In genomic region chr1:156096640-156097391, GRCh38 we compare ENCODE assay signal across 8 cellular contexts. TPM values are rescaled to one million over a fixed set of nuclear protein-coding genes. Genes with fewer than 3 reads are reported as not detected.
DNase-seq lines count a peak whose midpoint lies in the region; ATAC-seq and TF ChIP-seq lines count a peak whose summit lies in the region.

No MANE protein-coding gene starts in this region.

- H3K4me2 ChIP-seq in OCI-LY3 (ENCODE audit: low read length) = peak overlapping the region; percentile 92

- H3K4me3 ChIP-seq in OCI-LY3 (ENCODE audit: low read length) = peak overlapping the region; percentile 65

- peak; percentile 62 for ATAC-seq in GM21390 (IDR thresholded peaks at IDR 0.05; ENCODE audit: unreplicated experiment)

- H3K36me3 ChIP-seq in OCI-LY3 (replicated peaks; ENCODE audit: low read depth, low read length) = no peaks in the 10 kb centered on the region

- peaks cover 6% of the 10 kb centered on the region for H4K20me1 ChIP-seq in OCI-LY3 (ENCODE audit: insufficient read depth, low read length)

- peak; percentile 99 for TF ChIP-seq CTCF in OCI-LY3 (IDR thresholded peaks at IDR 0.05; ENCODE audit: low read depth, low read length)

- DNase-seq in COR-L47 (lab: John Stamatoyannopoulos, UW) = peak; percentile 62
- peak in 71 of 76 experiments; percentile 15 to 88 (median 72) for DNase-seq in HUDEP-2 (lab: John Stamatoyannopoulos, UW; ENCODE audit: unreplicated experiment in 76 of 76)
- DNase-seq in activated T-cell treated with anti-CD3 and anti-CD28 coated beads for 48 hours (ENCODE audit: low read depth) = peak; percentile 91
- DNase-seq in epithelial cell of prostate (ENCODE audit: low read depth, low spot score) = no peak
- DNase-seq in myocyte (ENCODE audit: low read depth) = peak; percentile 84
- DNase-seq in stimulated activated CD8-positive, alpha-beta memory T cell treated with anti-CD3 and anti-CD28 coated beads, Interleukin-7, amount 100 ng/mL, for 48 hours (ENCODE audit: extremely low read depth in 1 of 2, low read depth in 1 of 2) = peak; percentile 79 to 95

- H3K27ac ChIP-seq in OCI-LY3 (ENCODE audit: low read length) = peak overlapping the region; percentile 77
- H3K27ac ChIP-seq in epithelial cell of prostate = peak overlapping the region; percentile 64

- no peak overlapping the region for H2AFZ ChIP-seq in OCI-LY3 (ENCODE audit: low read depth, low read length)

- no peaks in the 10 kb centered on the region for H3K79me2 ChIP-seq in OCI-LY3 (ENCODE audit: low read length)

- H3K4me1 ChIP-seq in OCI-LY3 (ENCODE audit: low read length) = peaks cover 32% of the 10 kb centered on the region

- peak overlapping the region; percentile 47; the same call in 1 of the 2 replicates for H3K9ac ChIP-seq in OCI-LY3 (ENCODE audit: low read length)

- H3K27me3 ChIP-seq in OCI-LY3 (ENCODE audit: low read depth, low read length) = peaks cover 28% of the 10 kb centered on the region

- no peaks in the 10 kb centered on the region for H3K9me3 ChIP-seq in OCI-LY3 (ENCODE audit: insufficient read depth, low read length)

RNA-seq across cellular contexts. Expression of gene MEX3A, which starts 14.6 kb away (rescaled TPM):
- total RNA-seq in myocyte = 3.2 and 4.5 TPM in 2 replicates
- 6.5 TPM for polyA plus RNA-seq in myocyte (2012)

RNA-seq across cellular contexts. Expression of gene LMNA, which starts 17.7 kb away (rescaled TPM):
- total RNA-seq in myocyte = 1,328 and 1,573 TPM in 2 replicates
- 603 TPM for polyA plus RNA-seq in myocyte (2012)

RNA-seq across cellular contexts. Expression of gene RAB25, which starts 35.9 kb away (rescaled TPM):
- not detected in 2 replicates for total RNA-seq in myocyte
- not detected for polyA plus RNA-seq in myocyte (2012)

RNA-seq across cellular contexts. Expression of gene LAMTOR2, which starts 42.2 kb away (rescaled TPM):
- total RNA-seq in myocyte = 40.1 and 51.4 TPM in 2 replicates
- polyA plus RNA-seq in myocyte (2012) = 144 TPM

RNA-seq across cellular contexts. Expression of gene UBQLN4, which starts 43.2 kb away (rescaled TPM):
- 65.3 and 69.7 TPM in 2 replicates for total RNA-seq in myocyte
- 39.7 TPM for polyA plus RNA-seq in myocyte (2012)
